ENCODE assay signal across 18 cellular contexts in genomic region chr20:57375652-57376230, GRCh38. TPM values are rescaled to one million over a fixed set of nuclear protein-coding genes. Genes with fewer than 3 reads are reported as not detected.
DNase-seq lines count a peak whose midpoint lies in the region; ATAC-seq and TF ChIP-seq lines count a peak whose summit lies in the region.
"Had no signal": no experiment of that assay in that cellular context is flagged by ENCODE, and none has a peak within 500 bp of the region (broad histone marks: within the 10 kb centered on the region; RNA-seq: fewer than 3 reads in every experiment).

No MANE protein-coding gene starts in this region.

- TF ChIP-seq CTCF in WTC11 (IDR thresholded peaks at IDR 0.05) = no peak

- H3K4me1 Mint-ChIP-seq in T-helper 2 cell treated with Interferon-gamma antibody and Interleukin-4, amounts not matched to agents 5 μg/mL and 100 μg/mL, for 36 hours (ENCODE audit: low read depth) = peaks cover 46% of the 10 kb centered on the region
- H3K4me1 Mint-ChIP-seq in WTC11 (peaks cover 12% of the 10 kb centered on the region), immature natural killer cell (peaks cover 7 to 8% of the 10 kb centered on the region in 2 donors)
- H3K4me1 Mint-ChIP-seq in stimulated activated naive B cell treated with anti-CD40 and anti-IgM and Interleukin-4, amounts not matched to agents 10 μg/mL and 1 μg/mL and 100 μg/mL, for 72 hours = peaks cover 0 to 4% of the 10 kb centered on the region in 2 donors

- ATAC-seq in WTC11 (no peak), HG02571 (IDR thresholded peaks at IDR 0.05; ENCODE audit: unreplicated experiment) (no peak)
- no peak for ATAC-seq in stimulated activated naive B cell treated with anti-CD40 and anti-IgM and Interleukin-4, amounts not matched to agents 10 μg/mL and 1 μg/mL and 100 μg/mL, for 72 hours (replicated peaks)
- ATAC-seq: activated CD8-positive, alpha-beta memory T cell treated with anti-CD3 and anti-CD28 coated beads, Interleukin-2, amount 10 ng/mL, durations not matched to agents 7 days and 5 days; GM12878 had no signal

- no peaks in the 10 kb centered on the region for H3K27me3 Mint-ChIP-seq in T-helper 2 cell treated with Interferon-gamma antibody and Interleukin-4, amounts not matched to agents 5 μg/mL and 100 μg/mL, for 36 hours (ENCODE audit: low read depth)
- H3K27me3 Mint-ChIP-seq in WTC11 (ENCODE audit: low read depth) (no peaks in the 10 kb centered on the region), immature natural killer cell (ENCODE audit: low read depth in 3 of 3) (peaks cover 0 to 5% (median 0%) of the 10 kb centered on the region in 3 donors)
- H3K27me3 Mint-ChIP-seq in stimulated activated naive B cell treated with anti-CD40 and anti-IgM and Interleukin-4, amounts not matched to agents 10 μg/mL and 1 μg/mL and 100 μg/mL, for 72 hours = no peaks in the 10 kb centered on the region
- H3K27me3 Mint-ChIP-seq: activated CD8-positive, alpha-beta memory T cell treated with anti-CD3 and anti-CD28 coated beads, Interleukin-2, amount 10 ng/mL, durations not matched to agents 7 days and 5 days had no signal

- H3K4me3 Mint-ChIP-seq in T-helper 2 cell treated with Interferon-gamma antibody and Interleukin-4, amounts not matched to agents 5 μg/mL and 100 μg/mL, for 36 hours = no peak overlapping the region
- no peak overlapping the region for H3K4me3 Mint-ChIP-seq in WTC11
- H3K4me3 Mint-ChIP-seq in immature natural killer cell = no peak overlapping the region
- no peak overlapping the region for H3K4me3 Mint-ChIP-seq in stimulated activated naive B cell treated with anti-CD40 and anti-IgM and Interleukin-4, amounts not matched to agents 10 μg/mL and 1 μg/mL and 100 μg/mL, for 72 hours
- H3K4me3 Mint-ChIP-seq: activated CD8-positive, alpha-beta memory T cell treated with anti-CD3 and anti-CD28 coated beads, Interleukin-2, amount 10 ng/mL, durations not matched to agents 7 days and 5 days had no signal

- peak overlapping the region; percentile 12 for H3K27ac Mint-ChIP-seq in T-helper 2 cell treated with Interferon-gamma antibody and Interleukin-4, amounts not matched to agents 5 μg/mL and 100 μg/mL, for 36 hours
- H3K27ac Mint-ChIP-seq in WTC11 (peak overlapping the region; percentile 74), immature natural killer cell (peak overlapping the region in 4 of 6 donors; percentile 41 to 79 (median 53))
- H3K27ac Mint-ChIP-seq in stimulated activated naive B cell treated with anti-CD40 and anti-IgM and Interleukin-4, amounts not matched to agents 10 μg/mL and 1 μg/mL and 100 μg/mL, for 72 hours = peak overlapping the region; percentile 27
- H3K27ac Mint-ChIP-seq: activated CD8-positive, alpha-beta memory T cell treated with anti-CD3 and anti-CD28 coated beads, Interleukin-2, amount 10 ng/mL, durations not matched to agents 7 days and 5 days had no signal

- in situ Hi-C loops in G401 (cut with HindIII; ENCODE audit: low sequenced_read_pairs) = no loop called here

- CTCF ChIA-PET in WTC11 (lab: Charles Lee) = no interaction called here

- no peaks in the 10 kb centered on the region for H3K9me3 Mint-ChIP-seq in T-helper 2 cell treated with Interferon-gamma antibody and Interleukin-4, amounts not matched to agents 5 μg/mL and 100 μg/mL, for 36 hours
- H3K9me3 Mint-ChIP-seq in WTC11 (no peaks in the 10 kb centered on the region), immature natural killer cell (no peaks in the 10 kb centered on the region)
- H3K9me3 Mint-ChIP-seq in stimulated activated naive B cell treated with anti-CD40 and anti-IgM and Interleukin-4, amounts not matched to agents 10 μg/mL and 1 μg/mL and 100 μg/mL, for 72 hours = no peaks in the 10 kb centered on the region

- POLR2A ChIA-PET in WTC11 (lab: Charles Lee) = no interaction called here

- no peak for DNase-seq in T-helper 2 cell treated with Interferon-gamma antibody and Interleukin-4, amounts not matched to agents 5 μg/mL and 100 μg/mL, for 36 hours (ENCODE audit: low spot score)
- no peak for DNase-seq in T-helper 2 cell
- no peak for DNase-seq in WTC11 (ENCODE audit: low spot score)
- no peak for DNase-seq in immature natural killer cell
- no peak for DNase-seq in stimulated activated naive B cell treated with anti-CD40 and anti-IgM and Interleukin-4, amounts not matched to agents 10 μg/mL and 1 μg/mL and 100 μg/mL, for 72 hours
- no peak for DNase-seq in G401 (ENCODE audit: low spot score)
- DNase-seq in NCI-H1930 (lab: John Stamatoyannopoulos, UW) = no peak
- DNase-seq: activated CD8-positive, alpha-beta memory T cell treated with anti-CD3 and anti-CD28 coated beads, Interleukin-2, amount 10 ng/mL, durations not matched to agents 7 days and 5 days; HCEC 1CT; KBM-7; mesendoderm; NCI-H1105; occipital lobe had no signal

- H3K36me3 Mint-ChIP-seq in T-helper 2 cell treated with Interferon-gamma antibody and Interleukin-4, amounts not matched to agents 5 μg/mL and 100 μg/mL, for 36 hours (ENCODE audit: low read depth) = peaks cover 66% of the 10 kb centered on the region
- H3K36me3 Mint-ChIP-seq in WTC11 (peaks cover 65% of the 10 kb centered on the region), immature natural killer cell (peaks cover 26 to 61% (median 36%) of the 10 kb centered on the region in 3 donors)
- peaks cover 57 to 63% of the 10 kb centered on the region in 2 donors for H3K36me3 Mint-ChIP-seq in stimulated activated naive B cell treated with anti-CD40 and anti-IgM and Interleukin-4, amounts not matched to agents 10 μg/mL and 1 μg/mL and 100 μg/mL, for 72 hours

TF ChIP-seq in WTC11, 78 proteins besides CTCF, POLR2A, EP300 and RAD21 (continues in another document):
- TF ChIP-seq ZMAT4 (CRISPR knock-in tag; IDR thresholded peaks at IDR 0.05) = no peak
- TF ChIP-seq PREB (CRISPR knock-in tag; IDR thresholded peaks at IDR 0.05; ENCODE audit: borderline replicate concordance) = no peak
- no peak for TF ChIP-seq ZNF416 (CRISPR knock-in tag; IDR thresholded peaks at IDR 0.05)
- TF ChIP-seq GRHL2 (CRISPR knock-in tag; IDR thresholded peaks at IDR 0.05; ENCODE audit: insufficient replicate concordance, severe bottlenecking) = no peak
- TF ChIP-seq PRRX2 (CRISPR knock-in tag; IDR thresholded peaks at IDR 0.05) = no peak
- no peak for TF ChIP-seq ESRRA (CRISPR knock-in tag; IDR thresholded peaks at IDR 0.05; ENCODE audit: borderline replicate concordance)
- no peak for TF ChIP-seq FOXJ3 (CRISPR knock-in tag; IDR thresholded peaks at IDR 0.05; ENCODE audit: borderline replicate concordance)
- no peak for TF ChIP-seq GABPB1 (CRISPR knock-in tag; IDR thresholded peaks at IDR 0.05)
- no peak for TF ChIP-seq ZNF671 (CRISPR knock-in tag; IDR thresholded peaks at IDR 0.05)
- no peak for TF ChIP-seq MYBL2 (CRISPR knock-in tag; IDR thresholded peaks at IDR 0.05)
- TF ChIP-seq ZNF425 (CRISPR knock-in tag; conservative IDR thresholded peaks at IDR 0.05) = no peak
- TF ChIP-seq ATF3 (CRISPR knock-in tag; conservative IDR thresholded peaks at IDR 0.05) = no peak
- TF ChIP-seq TCF7 (CRISPR knock-in tag; IDR thresholded peaks at IDR 0.05; ENCODE audit: low read depth) = no peak

RNA-seq across cellular contexts. Expression of gene RBM38, which starts 15.5 kb away (rescaled TPM):
- 60.5 to 69.0 TPM (median 61.1 TPM) in 3 replicates for total RNA-seq in WTC11 (2021)
- 10 to 100 TPM; 43.6 to 89.1 (median 80.4) TPM for polyA plus RNA-seq in immature natural killer cell
- 74.9 and 101 TPM in 2 replicates for total RNA-seq in G401 (2014; rRNA removed; shearing (Covaris generic))

RNA-seq across cellular contexts. Expression of gene RAE1, which starts 24.7 kb away (rescaled TPM):
- 31.3 to 33.4 TPM (median 31.4 TPM) in 3 replicates for total RNA-seq in WTC11 (2021)
- polyA plus RNA-seq in immature natural killer cell = 10 to 100 TPM; 35.7 to 54.5 (median 40.3) TPM
- total RNA-seq in G401 (2014; rRNA removed; shearing (Covaris generic)) = 77.4 and 81.3 TPM in 2 replicates

RNA-seq across cellular contexts. Expression of gene SPO11, which starts 46.1 kb away (rescaled TPM):
- not detected in 3 replicates for total RNA-seq in WTC11 (2021)
- not detected for polyA plus RNA-seq in immature natural killer cell
- not detected in 2 replicates for total RNA-seq in G401 (2014; rRNA removed; shearing (Covaris generic))
- total RNA-seq: activated CD8-positive, alpha-beta memory T cell treated with anti-CD3 and anti-CD28 coated beads, Interleukin-2, amount 10 ng/mL, durations not matched to agents 7 days and 5 days; dorsolateral prefrontal cortex; GM12878; occipital lobe; SK-MEL-5 had no signal
- polyA plus RNA-seq: adipose tissue, GM12878 had no signal

Comparison
In these comparisons a context has a peak if more than half of its experiments do, and no peak if none do; other contexts are left out.
1. H3K27ac Mint-ChIP-seq: peak in every context shown above with its lines; median percentile 74 in WTC11; 53 in immature natural killer cell; 27 in stimulated activated naive B cell treated with anti-CD40 and anti-IgM and Interleukin-4, amounts not matched to agents 10 μg/mL and 1 μg/mL and 100 μg/mL, for 72 hours; 12 in T-helper 2 cell treated with Interferon-gamma antibody and Interleukin-4, amounts not matched to agents 5 μg/mL and 100 μg/mL, for 36 hours.